25 cellular contexts compared by ENCODE assay signal in genomic region chr16:85098565-85098964, GRCh38. TPM values are rescaled to one million over a fixed set of nuclear protein-coding genes. Genes with fewer than 3 reads are reported as not detected.
"Had no signal": no experiment of that assay in that cellular context is flagged by ENCODE, and none has a peak within 500 bp of the region (broad histone marks: within the 10 kb centered on the region; RNA-seq: fewer than 3 reads in every experiment).

No MANE protein-coding gene starts in this region.

- H3K27ac Mint-ChIP-seq: activated naive CD8-positive, alpha-beta T cell; activated T-helper 17 cell treated with anti-CD3 and anti-CD28 coated beads, Interleukin-2, amount 50 U/mL, for 72 hours; nephron progenitor cell; stimulated activated naive B cell treated with anti-CD40 and anti-IgM and Interleukin-4, amounts not matched to agents 10 μg/mL and 1 μg/mL and 100 μg/mL, for 72 hours; T-cell had no signal

- H3K4me1 ChIP-seq: adrenal gland, breast epithelium, colonic mucosa, gastrocnemius medialis, sigmoid colon had no signal

- H3K27ac ChIP-seq: adrenal gland, breast epithelium, colonic mucosa, dorsolateral prefrontal cortex, gastrocnemius medialis, sigmoid colon had no signal

- DNase-seq: activated naive CD4-positive, alpha-beta T cell; activated T-cell treated with anti-CD3 and anti-CD28 coated beads, Interleukin-2, amount 50 U/mL, for 1 hour; adrenal gland; colonic mucosa; dorsolateral prefrontal cortex; gastrocnemius medialis; hypothalamus; islet precursor cell; left cardiac atrium; nephron progenitor cell; sigmoid colon; stimulated activated CD4-positive, alpha-beta T cell treated with anti-CD3 and anti-CD28 coated beads, Interleukin-15, amount 100 ng/mL, for 24 hours; stimulated activated naive B cell treated with anti-CD40 and anti-IgM and Interleukin-4, amounts not matched to agents 10 μg/mL and 1 μg/mL and 100 μg/mL, for 72 hours; T-cell had no signal

- H3K9me3 Mint-ChIP-seq: activated T-helper 17 cell treated with anti-CD3 and anti-CD28 coated beads, Interleukin-2, amount 50 U/mL, for 72 hours; effector memory CD8-positive, alpha-beta T cell; nephron progenitor cell; stimulated activated naive B cell treated with anti-CD40 and anti-IgM and Interleukin-4, amounts not matched to agents 10 μg/mL and 1 μg/mL and 100 μg/mL, for 72 hours; T-cell had no signal

- H3K4me3 ChIP-seq: adrenal gland, breast epithelium, colonic mucosa, dorsolateral prefrontal cortex, gastrocnemius medialis, sigmoid colon, smooth muscle cell had no signal

- ATAC-seq: esophagus mucosa; gastrocnemius medialis; stimulated activated naive B cell treated with anti-CD40 and anti-IgM and Interleukin-4, amounts not matched to agents 10 μg/mL and 1 μg/mL and 100 μg/mL, for 72 hours had no signal

- FAIRE-seq: endothelial cell of umbilical vein had no signal

- H3K4me3 Mint-ChIP-seq: activated naive CD8-positive, alpha-beta T cell; activated T-helper 17 cell treated with anti-CD3 and anti-CD28 coated beads, Interleukin-2, amount 50 U/mL, for 72 hours; effector memory CD8-positive, alpha-beta T cell; nephron progenitor cell; stimulated activated naive B cell treated with anti-CD40 and anti-IgM and Interleukin-4, amounts not matched to agents 10 μg/mL and 1 μg/mL and 100 μg/mL, for 72 hours; T-cell had no signal

- H3K27me3 ChIP-seq: colonic mucosa had no signal

- H3K27me3 Mint-ChIP-seq: activated naive CD8-positive, alpha-beta T cell; activated T-helper 17 cell treated with anti-CD3 and anti-CD28 coated beads, Interleukin-2, amount 50 U/mL, for 72 hours; T-cell had no signal

- H3K36me3 ChIP-seq: adrenal gland, breast epithelium, colonic mucosa, gastrocnemius medialis, sigmoid colon had no signal

- H3K9me3 ChIP-seq: adrenal gland, breast epithelium, colonic mucosa, gastrocnemius medialis, sigmoid colon had no signal

- H3K4me2 ChIP-seq: smooth muscle cell had no signal

- H3K36me3 Mint-ChIP-seq: activated naive CD8-positive, alpha-beta T cell; stimulated activated naive B cell treated with anti-CD40 and anti-IgM and Interleukin-4, amounts not matched to agents 10 μg/mL and 1 μg/mL and 100 μg/mL, for 72 hours; T-cell had no signal

RNA-seq across cellular contexts. Expression of gene CIBAR2, which starts 13.7 kb away (rescaled TPM):
- total RNA-seq: breast epithelium, endothelial cell of umbilical vein, esophagus mucosa, gastrocnemius medialis, left cardiac atrium, liver, omental fat pad, posterior vena cava, renal cortical epithelial cell, sigmoid colon, smooth muscle cell, T-cell had no signal
- polyA plus RNA-seq: liver, sigmoid colon, smooth muscle cell had no signal
